11 cellular contexts compared by ENCODE assay signal in the genomic region with DNA sequence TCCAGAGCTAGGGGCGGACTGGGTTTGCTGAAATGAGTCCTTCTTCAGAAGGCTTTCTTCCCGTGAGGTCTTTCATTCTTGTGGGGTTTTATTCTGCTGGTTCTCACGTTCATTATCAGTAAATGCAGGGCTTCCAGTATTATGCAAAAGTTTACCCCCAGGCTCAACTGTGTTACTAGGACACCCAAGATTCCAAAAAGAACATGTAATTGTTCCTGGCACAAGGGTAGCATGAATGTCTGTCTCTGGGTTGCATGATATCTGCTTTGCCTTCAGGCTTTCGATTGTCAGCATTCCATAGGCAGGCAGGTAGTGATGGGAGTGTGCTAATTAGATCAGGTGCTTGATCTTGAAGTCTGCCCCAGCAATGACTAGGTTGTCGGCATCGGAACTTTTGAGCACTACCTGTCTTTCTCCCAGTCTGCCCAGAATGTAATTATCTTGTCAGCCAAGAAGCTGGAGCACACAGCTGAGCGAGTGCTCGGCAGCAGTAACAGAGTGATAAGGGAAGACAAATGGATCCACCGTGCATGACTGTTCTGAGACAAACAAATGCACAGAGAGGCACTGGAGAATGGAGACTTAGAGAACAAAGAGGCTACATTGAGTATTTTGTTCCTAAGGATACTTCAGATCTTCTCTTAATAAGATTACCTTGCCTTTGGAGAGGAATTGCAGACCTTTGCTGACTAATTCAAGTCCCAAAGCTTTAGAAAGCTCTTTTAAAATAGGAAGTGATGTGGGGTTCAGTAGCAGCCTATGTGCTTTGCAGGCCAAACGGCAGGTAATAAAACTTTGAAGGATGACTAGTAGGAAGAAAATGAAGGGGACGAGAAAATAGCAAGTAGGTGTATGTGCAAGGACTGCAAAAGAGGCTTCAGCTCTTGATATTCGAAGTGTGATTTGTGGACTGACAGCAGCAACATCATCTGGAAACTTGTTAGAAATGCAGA. TPM values are rescaled to one million over a fixed set of nuclear protein-coding genes. Genes with fewer than 3 reads are reported as not detected.
DNase-seq lines count a peak whose midpoint lies in the region; ATAC-seq and TF ChIP-seq lines count a peak whose summit lies in the region.
"Had no signal": no experiment of that assay in that cellular context is flagged by ENCODE, and none has a peak within 500 bp of the region (broad histone marks: within the 10 kb centered on the region; RNA-seq: fewer than 3 reads in every experiment).

No MANE protein-coding gene starts in this region.

- H3K27me3 Mint-ChIP-seq in osteocyte (ENCODE audit: unreplicated experiment): no peaks in the 10 kb centered on the region

- TF ChIP-seq CTCF in fibroblast of the aortic adventitia (IDR thresholded peaks at IDR 0.05; ENCODE audit: insufficient read depth, low read length): no peak
- no peak for TF ChIP-seq CTCF in osteocyte (IDR thresholded peaks at IDR 0.05)

- peak overlapping the region; percentile 45 for H3K27ac Mint-ChIP-seq in osteocyte (ENCODE audit: unreplicated experiment)

- no peak overlapping the region for H3K4me3 Mint-ChIP-seq in osteocyte (ENCODE audit: unreplicated experiment)

- H3K4me1 Mint-ChIP-seq in osteocyte (ENCODE audit: unreplicated experiment): peaks cover 16% of the 10 kb centered on the region

- H3K4me3 ChIP-seq in fibroblast of the aortic adventitia (ENCODE audit: low read depth, low read length): no peak overlapping the region
- H3K4me3 ChIP-seq: transverse colon had no signal

- DNase-seq in EL (peak; percentile 51), fibroblast of the aortic adventitia (ENCODE audit: low read depth) (peak; percentile 79), osteocyte (ENCODE audit: extremely low spot score, unreplicated experiment) (no peak), A172 (ENCODE audit: low spot score) (no peak), NCI-H146 (lab: John Stamatoyannopoulos, UW) (no peak)
- no peak for DNase-seq in activated effector memory CD4-positive, alpha-beta T cell treated with Interleukin-2 at 50 U/mL for 16 hours
- DNase-seq in activated T-cell treated with anti-CD3 and anti-CD28 coated beads, Interleukin-2, amount 50 U/mL, for 1 hour: no peak
- DNase-seq: NCI-H2081 treated with DMSO at 0.1 percent for 48 hours, RPMI8226, transverse colon had no signal

- H3K9me3 Mint-ChIP-seq in osteocyte (ENCODE audit: unreplicated experiment): no peaks in the 10 kb centered on the region

- no peaks in the 10 kb centered on the region for H3K36me3 Mint-ChIP-seq in osteocyte (ENCODE audit: unreplicated experiment)

- ATAC-seq in SK-N-SH treated with all-trans-retinoic acid at 6 μM for 48 hours: peak; percentile 82

TF ChIP-seq in SK-N-SH treated with all-trans-retinoic acid at 6 μM for 48 hours, 23 proteins besides CTCF, POLR2A, EP300 and RAD21:
- peak; percentile 93 for TF ChIP-seq ZFP3 (CRISPR knock-in tag; IDR thresholded peaks at IDR 0.05)
- TF ChIP-seq, protein P1, sequence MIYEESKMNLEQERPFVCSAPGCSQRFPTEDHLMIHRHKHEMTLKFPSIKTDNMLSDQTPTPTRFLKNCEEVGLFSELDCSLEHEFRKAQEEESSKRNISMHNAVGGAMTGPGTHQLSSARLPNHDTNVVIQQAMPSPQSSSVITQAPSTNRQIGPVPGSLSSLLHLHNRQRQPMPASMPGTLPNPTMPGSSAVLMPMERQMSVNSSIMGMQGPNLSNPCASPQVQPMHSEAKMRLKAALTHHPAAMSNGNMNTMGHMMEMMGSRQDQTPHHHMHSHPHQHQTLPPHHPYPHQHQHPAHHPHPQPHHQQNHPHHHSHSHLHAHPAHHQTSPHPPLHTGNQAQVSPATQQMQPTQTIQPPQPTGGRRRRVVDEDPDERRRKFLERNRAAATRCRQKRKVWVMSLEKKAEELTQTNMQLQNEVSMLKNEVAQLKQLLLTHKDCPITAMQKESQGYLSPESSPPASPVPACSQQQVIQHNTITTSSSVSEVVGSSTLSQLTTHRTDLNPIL (CRISPR knock-in tag; IDR thresholded peaks at IDR 0.05; ENCODE audit: low read depth): peak; percentile 81
- peak; percentile 68 for TF ChIP-seq ISL1 (CRISPR knock-in tag; IDR thresholded peaks at IDR 0.05)
- TF ChIP-seq, protein P2, sequence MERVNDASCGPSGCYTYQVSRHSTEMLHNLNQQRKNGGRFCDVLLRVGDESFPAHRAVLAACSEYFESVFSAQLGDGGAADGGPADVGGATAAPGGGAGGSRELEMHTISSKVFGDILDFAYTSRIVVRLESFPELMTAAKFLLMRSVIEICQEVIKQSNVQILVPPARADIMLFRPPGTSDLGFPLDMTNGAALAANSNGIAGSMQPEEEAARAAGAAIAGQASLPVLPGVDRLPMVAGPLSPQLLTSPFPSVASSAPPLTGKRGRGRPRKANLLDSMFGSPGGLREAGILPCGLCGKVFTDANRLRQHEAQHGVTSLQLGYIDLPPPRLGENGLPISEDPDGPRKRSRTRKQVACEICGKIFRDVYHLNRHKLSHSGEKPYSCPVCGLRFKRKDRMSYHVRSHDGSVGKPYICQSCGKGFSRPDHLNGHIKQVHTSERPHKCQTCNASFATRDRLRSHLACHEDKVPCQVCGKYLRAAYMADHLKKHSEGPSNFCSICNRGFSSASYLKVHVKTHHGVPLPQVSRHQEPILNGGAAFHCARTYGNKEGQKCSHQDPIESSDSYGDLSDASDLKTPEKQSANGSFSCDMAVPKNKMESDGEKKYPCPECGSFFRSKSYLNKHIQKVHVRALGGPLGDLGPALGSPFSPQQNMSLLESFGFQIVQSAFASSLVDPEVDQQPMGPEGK (CRISPR knock-in tag; IDR thresholded peaks at IDR 0.05; ENCODE audit: borderline replicate concordance): 0 out of 2 replicates have a peak, but pooled peaks have one; percentile 50
- TF ChIP-seq ZNF565 (CRISPR knock-in tag; conservative IDR thresholded peaks at IDR 0.05; ENCODE audit: low read depth): no peak

RNA-seq across cellular contexts. Expression of a gene that starts 41.9 kb away (rescaled TPM):
- under 0.01 TPM in 1 of 2 replicates, not detected in the other for total RNA-seq in fibroblast of the aortic adventitia (ENCODE audit: low replicate concordance)
- 0.13 TPM in 2 replicates for total RNA-seq in osteocyte
- 0.29 and 1.00 TPM in 2 replicates for total RNA-seq in A172 (2014; rRNA removed; shearing (Covaris generic))

Comparison
In these comparisons a context has a peak if more than half of its experiments do, and no peak if none do; other contexts are left out.
1. DNase-seq: peak in EL (single experiment) and fibroblast of the aortic adventitia (single experiment); none in osteocyte (single experiment), A172 (single experiment), NCI-H146 (single experiment), activated effector memory CD4-positive, alpha-beta T cell treated with Interleukin-2 at 50 U/mL for 16 hours (single experiment) and activated T-cell treated with anti-CD3 and anti-CD28 coated beads, Interleukin-2, amount 50 U/mL, for 1 hour (single experiment).